In the genomic region with DNA sequence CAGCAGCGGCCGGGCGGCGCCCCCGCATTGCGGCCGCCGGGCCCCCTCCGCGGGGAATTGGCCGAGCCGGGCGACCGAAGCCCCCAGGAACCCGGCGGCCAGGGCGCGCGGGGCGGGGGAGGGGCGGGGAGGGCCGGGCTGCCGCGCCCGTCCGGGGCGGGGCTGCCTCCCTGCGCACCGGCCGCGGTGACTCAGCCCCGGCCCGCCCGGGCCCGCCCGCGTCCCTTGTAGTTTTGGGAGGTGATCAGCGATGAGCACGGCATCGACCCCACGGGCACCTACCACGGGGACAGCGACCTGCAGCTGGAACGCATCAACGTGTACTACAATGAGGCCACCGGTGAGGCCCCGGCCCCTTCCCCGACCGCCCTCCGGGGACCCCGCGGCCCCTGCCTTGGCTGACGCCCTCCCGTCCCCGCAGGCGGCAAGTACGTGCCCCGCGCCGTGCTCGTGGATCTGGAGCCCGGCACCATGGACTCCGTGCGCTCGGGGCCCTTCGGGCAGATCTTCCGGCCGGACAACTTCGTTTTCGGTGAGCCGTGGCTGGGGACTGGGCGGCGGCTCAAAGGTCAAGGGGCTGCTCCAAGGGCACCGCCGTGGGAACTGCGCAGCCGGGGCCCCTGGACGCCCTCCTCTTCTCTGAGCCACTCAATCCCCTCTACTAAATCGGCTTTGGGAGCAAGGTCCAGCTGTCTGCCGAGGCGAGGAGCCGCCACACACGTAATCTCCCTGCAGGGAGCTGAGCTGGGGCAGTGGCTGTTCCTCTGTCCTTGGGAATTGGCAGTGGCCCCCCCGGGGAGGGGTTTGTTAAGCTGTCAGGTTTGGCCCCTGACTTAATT, we compare ENCODE assay signal across 1 cellular context.
TF ChIP-seq lines count a peak whose summit lies in the region.

No MANE protein-coding gene starts in this region.

TF ChIP-seq in K562, 482 proteins besides CTCF, POLR2A, EP300 and RAD21 (continued from another document):
- TF ChIP-seq, protein P1, sequence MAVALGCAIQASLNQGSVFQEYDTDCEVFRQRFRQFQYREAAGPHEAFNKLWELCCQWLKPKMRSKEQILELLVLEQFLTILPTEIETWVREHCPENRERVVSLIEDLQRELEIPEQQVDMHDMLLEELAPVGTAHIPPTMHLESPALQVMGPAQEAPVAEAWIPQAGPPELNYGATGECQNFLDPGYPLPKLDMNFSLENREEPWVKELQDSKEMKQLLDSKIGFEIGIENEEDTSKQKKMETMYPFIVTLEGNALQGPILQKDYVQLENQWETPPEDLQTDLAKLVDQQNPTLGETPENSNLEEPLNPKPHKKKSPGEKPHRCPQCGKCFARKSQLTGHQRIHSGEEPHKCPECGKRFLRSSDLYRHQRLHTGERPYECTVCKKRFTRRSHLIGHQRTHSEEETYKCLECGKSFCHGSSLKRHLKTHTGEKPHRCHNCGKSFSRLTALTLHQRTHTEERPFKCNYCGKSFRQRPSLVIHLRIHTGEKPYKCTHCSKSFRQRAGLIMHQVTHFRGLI (CRISPR knock-in tag; IDR thresholded peaks at IDR 0.05), result no peak
- TF ChIP-seq ZFP1 (CRISPR knock-in tag; IDR thresholded peaks at IDR 0.05), result no peak
- TF ChIP-seq ZNF668 (CRISPR knock-in tag; IDR thresholded peaks at IDR 0.05), result no peak
- no peak for TF ChIP-seq ZNF583 (CRISPR knock-in tag; IDR thresholded peaks at IDR 0.05)
- TF ChIP-seq FOXA1 (IDR thresholded peaks at IDR 0.05; ENCODE audit: borderline replicate concordance), result no peak
- TF ChIP-seq ETV5 (CRISPR knock-in tag; IDR thresholded peaks at IDR 0.05; ENCODE audit: low read depth), result no peak
- TF ChIP-seq SNIP1 (IDR thresholded peaks at IDR 0.05; ENCODE audit: low read depth), result no peak
- TF ChIP-seq HDGF (IDR thresholded peaks at IDR 0.05), result no peak
- TF ChIP-seq, protein P2, sequence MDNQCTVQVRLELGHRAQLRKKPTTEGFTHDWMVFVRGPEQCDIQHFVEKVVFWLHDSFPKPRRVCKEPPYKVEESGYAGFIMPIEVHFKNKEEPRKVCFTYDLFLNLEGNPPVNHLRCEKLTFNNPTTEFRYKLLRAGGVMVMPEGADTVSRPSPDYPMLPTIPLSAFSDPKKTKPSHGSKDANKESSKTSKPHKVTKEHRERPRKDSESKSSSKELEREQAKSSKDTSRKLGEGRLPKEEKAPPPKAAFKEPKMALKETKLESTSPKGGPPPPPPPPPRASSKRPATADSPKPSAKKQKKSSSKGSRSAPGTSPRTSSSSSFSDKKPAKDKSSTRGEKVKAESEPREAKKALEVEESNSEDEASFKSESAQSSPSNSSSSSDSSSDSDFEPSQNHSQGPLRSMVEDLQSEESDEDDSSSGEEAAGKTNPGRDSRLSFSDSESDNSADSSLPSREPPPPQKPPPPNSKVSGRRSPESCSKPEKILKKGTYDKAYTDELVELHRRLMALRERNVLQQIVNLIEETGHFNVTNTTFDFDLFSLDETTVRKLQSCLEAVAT (IDR thresholded peaks at IDR 0.05), result 0 out of 4 replicates have a peak, but pooled peaks of 1 of the 2 experiments have one; percentile 33
- TF ChIP-seq, protein P3, sequence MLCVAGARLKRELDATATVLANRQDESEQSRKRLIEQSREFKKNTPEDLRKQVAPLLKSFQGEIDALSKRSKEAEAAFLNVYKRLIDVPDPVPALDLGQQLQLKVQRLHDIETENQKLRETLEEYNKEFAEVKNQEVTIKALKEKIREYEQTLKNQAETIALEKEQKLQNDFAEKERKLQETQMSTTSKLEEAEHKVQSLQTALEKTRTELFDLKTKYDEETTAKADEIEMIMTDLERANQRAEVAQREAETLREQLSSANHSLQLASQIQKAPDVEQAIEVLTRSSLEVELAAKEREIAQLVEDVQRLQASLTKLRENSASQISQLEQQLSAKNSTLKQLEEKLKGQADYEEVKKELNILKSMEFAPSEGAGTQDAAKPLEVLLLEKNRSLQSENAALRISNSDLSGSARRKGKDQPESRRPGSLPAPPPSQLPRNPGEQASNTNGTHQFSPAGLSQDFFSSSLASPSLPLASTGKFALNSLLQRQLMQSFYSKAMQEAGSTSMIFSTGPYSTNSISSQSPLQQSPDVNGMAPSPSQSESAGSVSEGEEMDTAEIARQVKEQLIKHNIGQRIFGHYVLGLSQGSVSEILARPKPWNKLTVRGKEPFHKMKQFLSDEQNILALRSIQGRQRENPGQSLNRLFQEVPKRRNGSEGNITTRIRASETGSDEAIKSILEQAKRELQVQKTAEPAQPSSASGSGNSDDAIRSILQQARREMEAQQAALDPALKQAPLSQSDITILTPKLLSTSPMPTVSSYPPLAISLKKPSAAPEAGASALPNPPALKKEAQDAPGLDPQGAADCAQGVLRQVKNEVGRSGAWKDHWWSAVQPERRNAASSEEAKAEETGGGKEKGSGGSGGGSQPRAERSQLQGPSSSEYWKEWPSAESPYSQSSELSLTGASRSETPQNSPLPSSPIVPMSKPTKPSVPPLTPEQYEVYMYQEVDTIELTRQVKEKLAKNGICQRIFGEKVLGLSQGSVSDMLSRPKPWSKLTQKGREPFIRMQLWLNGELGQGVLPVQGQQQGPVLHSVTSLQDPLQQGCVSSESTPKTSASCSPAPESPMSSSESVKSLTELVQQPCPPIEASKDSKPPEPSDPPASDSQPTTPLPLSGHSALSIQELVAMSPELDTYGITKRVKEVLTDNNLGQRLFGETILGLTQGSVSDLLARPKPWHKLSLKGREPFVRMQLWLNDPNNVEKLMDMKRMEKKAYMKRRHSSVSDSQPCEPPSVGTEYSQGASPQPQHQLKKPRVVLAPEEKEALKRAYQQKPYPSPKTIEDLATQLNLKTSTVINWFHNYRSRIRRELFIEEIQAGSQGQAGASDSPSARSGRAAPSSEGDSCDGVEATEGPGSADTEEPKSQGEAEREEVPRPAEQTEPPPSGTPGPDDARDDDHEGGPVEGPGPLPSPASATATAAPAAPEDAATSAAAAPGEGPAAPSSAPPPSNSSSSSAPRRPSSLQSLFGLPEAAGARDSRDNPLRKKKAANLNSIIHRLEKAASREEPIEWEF (CRISPR knock-in tag; IDR thresholded peaks at IDR 0.05), result no peak
- TF ChIP-seq, protein P4, sequence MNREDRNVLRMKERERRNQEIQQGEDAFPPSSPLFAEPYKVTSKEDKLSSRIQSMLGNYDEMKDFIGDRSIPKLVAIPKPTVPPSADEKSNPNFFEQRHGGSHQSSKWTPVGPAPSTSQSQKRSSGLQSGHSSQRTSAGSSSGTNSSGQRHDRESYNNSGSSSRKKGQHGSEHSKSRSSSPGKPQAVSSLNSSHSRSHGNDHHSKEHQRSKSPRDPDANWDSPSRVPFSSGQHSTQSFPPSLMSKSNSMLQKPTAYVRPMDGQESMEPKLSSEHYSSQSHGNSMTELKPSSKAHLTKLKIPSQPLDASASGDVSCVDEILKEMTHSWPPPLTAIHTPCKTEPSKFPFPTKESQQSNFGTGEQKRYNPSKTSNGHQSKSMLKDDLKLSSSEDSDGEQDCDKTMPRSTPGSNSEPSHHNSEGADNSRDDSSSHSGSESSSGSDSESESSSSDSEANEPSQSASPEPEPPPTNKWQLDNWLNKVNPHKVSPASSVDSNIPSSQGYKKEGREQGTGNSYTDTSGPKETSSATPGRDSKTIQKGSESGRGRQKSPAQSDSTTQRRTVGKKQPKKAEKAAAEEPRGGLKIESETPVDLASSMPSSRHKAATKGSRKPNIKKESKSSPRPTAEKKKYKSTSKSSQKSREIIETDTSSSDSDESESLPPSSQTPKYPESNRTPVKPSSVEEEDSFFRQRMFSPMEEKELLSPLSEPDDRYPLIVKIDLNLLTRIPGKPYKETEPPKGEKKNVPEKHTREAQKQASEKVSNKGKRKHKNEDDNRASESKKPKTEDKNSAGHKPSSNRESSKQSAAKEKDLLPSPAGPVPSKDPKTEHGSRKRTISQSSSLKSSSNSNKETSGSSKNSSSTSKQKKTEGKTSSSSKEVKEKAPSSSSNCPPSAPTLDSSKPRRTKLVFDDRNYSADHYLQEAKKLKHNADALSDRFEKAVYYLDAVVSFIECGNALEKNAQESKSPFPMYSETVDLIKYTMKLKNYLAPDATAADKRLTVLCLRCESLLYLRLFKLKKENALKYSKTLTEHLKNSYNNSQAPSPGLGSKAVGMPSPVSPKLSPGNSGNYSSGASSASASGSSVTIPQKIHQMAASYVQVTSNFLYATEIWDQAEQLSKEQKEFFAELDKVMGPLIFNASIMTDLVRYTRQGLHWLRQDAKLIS (CRISPR knock-in tag; IDR thresholded peaks at IDR 0.05), result peak; percentile 68; the same call in 1 of the 2 replicates
- TF ChIP-seq ZNF561 (CRISPR knock-in tag; conservative IDR thresholded peaks at IDR 0.05), result no peak
- TF ChIP-seq TRIM28 (IDR thresholded peaks at IDR 0.05), result no peak
- TF ChIP-seq, protein P5, sequence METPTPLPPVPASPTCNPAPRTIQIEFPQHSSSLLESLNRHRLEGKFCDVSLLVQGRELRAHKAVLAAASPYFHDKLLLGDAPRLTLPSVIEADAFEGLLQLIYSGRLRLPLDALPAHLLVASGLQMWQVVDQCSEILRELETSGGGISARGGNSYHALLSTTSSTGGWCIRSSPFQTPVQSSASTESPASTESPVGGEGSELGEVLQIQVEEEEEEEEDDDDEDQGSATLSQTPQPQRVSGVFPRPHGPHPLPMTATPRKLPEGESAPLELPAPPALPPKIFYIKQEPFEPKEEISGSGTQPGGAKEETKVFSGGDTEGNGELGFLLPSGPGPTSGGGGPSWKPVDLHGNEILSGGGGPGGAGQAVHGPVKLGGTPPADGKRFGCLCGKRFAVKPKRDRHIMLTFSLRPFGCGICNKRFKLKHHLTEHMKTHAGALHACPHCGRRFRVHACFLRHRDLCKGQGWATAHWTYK (CRISPR knock-in tag; IDR thresholded peaks at IDR 0.05), result no peak
- no peak for TF ChIP-seq KDM4B (IDR thresholded peaks at IDR 0.05; ENCODE audit: borderline replicate concordance in 2 of 2, low read depth in 1 of 2)
- no peak for TF ChIP-seq ZNF444 (CRISPR knock-in tag; IDR thresholded peaks at IDR 0.05)
- TF ChIP-seq, protein P6, sequence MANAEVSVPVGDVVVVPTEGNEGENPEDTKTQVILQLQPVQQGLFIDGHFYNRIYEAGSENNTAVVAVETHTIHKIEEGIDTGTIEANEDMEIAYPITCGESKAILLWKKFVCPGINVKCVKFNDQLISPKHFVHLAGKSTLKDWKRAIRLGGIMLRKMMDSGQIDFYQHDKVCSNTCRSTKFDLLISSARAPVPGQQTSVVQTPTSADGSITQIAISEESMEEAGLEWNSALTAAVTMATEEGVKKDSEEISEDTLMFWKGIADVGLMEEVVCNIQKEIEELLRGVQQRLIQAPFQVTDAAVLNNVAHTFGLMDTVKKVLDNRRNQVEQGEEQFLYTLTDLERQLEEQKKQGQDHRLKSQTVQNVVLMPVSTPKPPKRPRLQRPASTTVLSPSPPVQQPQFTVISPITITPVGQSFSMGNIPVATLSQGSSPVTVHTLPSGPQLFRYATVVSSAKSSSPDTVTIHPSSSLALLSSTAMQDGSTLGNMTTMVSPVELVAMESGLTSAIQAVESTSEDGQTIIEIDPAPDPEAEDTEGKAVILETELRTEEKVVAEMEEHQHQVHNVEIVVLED (CRISPR knock-in tag; IDR thresholded peaks at IDR 0.05), result no peak
- TF ChIP-seq RBBP5 (IDR thresholded peaks at IDR 0.05; ENCODE audit: borderline replicate concordance, insufficient read depth, low read length, poor library complexity, severe bottlenecking), result peak; percentile 62
- no peak for TF ChIP-seq GABPA (tag; conservative IDR thresholded peaks at IDR 0.05; ENCODE audit: low read depth)
- TF ChIP-seq ZBTB7A (IDR thresholded peaks at IDR 0.05; ENCODE audit: borderline replicate concordance, control insufficient read depth, low read depth, low read length), result peak; percentile 86; the same call in 1 of the 2 replicates
- no peak for TF ChIP-seq NFIC (IDR thresholded peaks at IDR 0.05)
- no peak for TF ChIP-seq FOXP1 (CRISPR knock-in tag; IDR thresholded peaks at IDR 0.05)
- no peak for TF ChIP-seq SP1 (CRISPR knock-in tag; IDR thresholded peaks at IDR 0.05)
- no peak for TF ChIP-seq YY1 (IDR thresholded peaks at IDR 0.05; ENCODE audit: borderline replicate concordance in 1 of 3, control insufficient read depth in 1 of 3, extremely low read depth in 1 of 3, insufficient read depth in 3 of 3, insufficient read length in 1 of 3, insufficient replicate concordance in 2 of 3, low read depth in 1 of 3, low read length in 2 of 3)
- peak; percentile 14 for TF ChIP-seq HNRNPLL (IDR thresholded peaks at IDR 0.05; ENCODE audit: low read depth, low read length, poor library complexity, severe bottlenecking)
- TF ChIP-seq HOXB6 (CRISPR knock-in tag; IDR thresholded peaks at IDR 0.05; ENCODE audit: borderline replicate concordance), result no peak
